1 cellular context compared by ENCODE assay signal in the genomic region with DNA sequence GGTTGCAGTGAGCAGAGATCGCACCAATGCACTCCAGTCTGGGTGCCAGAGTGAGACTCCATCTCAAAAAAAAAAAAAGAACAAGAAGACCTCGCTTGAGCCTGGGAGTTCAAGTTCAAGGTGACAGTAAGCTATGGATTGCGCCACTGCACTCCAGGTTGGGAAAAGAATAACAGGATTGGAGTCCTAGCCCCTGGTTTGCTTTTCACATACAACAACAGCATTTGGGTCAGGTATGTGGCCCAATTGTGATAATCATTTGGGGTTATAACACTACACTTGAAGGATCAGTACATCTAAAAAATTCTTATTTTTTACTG.
TF ChIP-seq lines count a peak whose summit lies in the region.

No MANE protein-coding gene starts in this region.

TF ChIP-seq in HepG2, 621 proteins besides CTCF, POLR2A, EP300 and RAD21 (continued from another document and continues in another):
- TF ChIP-seq, protein P1, sequence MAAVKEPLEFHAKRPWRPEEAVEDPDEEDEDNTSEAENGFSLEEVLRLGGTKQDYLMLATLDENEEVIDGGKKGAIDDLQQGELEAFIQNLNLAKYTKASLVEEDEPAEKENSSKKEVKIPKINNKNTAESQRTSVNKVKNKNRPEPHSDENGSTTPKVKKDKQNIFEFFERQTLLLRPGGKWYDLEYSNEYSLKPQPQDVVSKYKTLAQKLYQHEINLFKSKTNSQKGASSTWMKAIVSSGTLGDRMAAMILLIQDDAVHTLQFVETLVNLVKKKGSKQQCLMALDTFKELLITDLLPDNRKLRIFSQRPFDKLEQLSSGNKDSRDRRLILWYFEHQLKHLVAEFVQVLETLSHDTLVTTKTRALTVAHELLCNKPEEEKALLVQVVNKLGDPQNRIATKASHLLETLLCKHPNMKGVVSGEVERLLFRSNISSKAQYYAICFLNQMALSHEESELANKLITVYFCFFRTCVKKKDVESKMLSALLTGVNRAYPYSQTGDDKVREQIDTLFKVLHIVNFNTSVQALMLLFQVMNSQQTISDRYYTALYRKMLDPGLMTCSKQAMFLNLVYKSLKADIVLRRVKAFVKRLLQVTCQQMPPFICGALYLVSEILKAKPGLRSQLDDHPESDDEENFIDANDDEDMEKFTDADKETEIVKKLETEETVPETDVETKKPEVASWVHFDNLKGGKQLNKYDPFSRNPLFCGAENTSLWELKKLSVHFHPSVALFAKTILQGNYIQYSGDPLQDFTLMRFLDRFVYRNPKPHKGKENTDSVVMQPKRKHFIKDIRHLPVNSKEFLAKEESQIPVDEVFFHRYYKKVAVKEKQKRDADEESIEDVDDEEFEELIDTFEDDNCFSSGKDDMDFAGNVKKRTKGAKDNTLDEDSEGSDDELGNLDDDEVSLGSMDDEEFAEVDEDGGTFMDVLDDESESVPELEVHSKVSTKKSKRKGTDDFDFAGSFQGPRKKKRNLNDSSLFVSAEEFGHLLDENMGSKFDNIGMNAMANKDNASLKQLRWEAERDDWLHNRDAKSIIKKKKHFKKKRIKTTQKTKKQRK (IDR thresholded peaks at IDR 0.05; ENCODE audit: low read length), result no peak
- TF ChIP-seq, protein P2, sequence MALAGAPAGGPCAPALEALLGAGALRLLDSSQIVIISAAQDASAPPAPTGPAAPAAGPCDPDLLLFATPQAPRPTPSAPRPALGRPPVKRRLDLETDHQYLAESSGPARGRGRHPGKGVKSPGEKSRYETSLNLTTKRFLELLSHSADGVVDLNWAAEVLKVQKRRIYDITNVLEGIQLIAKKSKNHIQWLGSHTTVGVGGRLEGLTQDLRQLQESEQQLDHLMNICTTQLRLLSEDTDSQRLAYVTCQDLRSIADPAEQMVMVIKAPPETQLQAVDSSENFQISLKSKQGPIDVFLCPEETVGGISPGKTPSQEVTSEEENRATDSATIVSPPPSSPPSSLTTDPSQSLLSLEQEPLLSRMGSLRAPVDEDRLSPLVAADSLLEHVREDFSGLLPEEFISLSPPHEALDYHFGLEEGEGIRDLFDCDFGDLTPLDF (CRISPR knock-in tag; IDR thresholded peaks at IDR 0.05), result no peak
- TF ChIP-seq, protein P3, sequence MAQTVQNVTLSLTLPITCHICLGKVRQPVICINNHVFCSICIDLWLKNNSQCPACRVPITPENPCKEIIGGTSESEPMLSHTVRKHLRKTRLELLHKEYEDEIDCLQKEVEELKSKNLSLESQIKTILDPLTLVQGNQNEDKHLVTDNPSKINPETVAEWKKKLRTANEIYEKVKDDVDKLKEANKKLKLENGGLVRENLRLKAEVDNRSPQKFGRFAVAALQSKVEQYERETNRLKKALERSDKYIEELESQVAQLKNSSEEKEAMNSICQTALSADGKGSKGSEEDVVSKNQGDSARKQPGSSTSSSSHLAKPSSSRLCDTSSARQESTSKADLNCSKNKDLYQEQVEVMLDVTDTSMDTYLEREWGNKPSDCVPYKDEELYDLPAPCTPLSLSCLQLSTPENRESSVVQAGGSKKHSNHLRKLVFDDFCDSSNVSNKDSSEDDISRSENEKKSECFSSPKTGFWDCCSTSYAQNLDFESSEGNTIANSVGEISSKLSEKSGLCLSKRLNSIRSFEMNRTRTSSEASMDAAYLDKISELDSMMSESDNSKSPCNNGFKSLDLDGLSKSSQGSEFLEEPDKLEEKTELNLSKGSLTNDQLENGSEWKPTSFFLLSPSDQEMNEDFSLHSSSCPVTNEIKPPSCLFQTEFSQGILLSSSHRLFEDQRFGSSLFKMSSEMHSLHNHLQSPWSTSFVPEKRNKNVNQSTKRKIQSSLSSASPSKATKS (CRISPR knock-in tag; IDR thresholded peaks at IDR 0.05), result no peak
- TF ChIP-seq, protein P4, sequence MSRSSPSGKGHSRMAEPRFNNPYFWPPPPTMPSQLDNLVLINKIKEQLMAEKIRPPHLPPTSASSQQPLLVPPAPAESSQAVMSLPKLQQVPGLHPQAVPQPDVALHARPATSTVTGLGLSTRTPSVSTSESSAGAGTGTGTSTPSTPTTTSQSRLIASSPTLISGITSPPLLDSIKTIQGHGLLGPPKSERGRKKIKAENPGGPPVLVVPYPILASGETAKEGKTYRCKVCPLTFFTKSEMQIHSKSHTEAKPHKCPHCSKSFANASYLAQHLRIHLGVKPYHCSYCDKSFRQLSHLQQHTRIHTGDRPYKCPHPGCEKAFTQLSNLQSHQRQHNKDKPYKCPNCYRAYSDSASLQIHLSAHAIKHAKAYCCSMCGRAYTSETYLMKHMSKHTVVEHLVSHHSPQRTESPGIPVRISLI (CRISPR knock-in tag; IDR thresholded peaks at IDR 0.05; ENCODE audit: borderline replicate concordance), result peak; percentile 96
- TF ChIP-seq, protein P5, sequence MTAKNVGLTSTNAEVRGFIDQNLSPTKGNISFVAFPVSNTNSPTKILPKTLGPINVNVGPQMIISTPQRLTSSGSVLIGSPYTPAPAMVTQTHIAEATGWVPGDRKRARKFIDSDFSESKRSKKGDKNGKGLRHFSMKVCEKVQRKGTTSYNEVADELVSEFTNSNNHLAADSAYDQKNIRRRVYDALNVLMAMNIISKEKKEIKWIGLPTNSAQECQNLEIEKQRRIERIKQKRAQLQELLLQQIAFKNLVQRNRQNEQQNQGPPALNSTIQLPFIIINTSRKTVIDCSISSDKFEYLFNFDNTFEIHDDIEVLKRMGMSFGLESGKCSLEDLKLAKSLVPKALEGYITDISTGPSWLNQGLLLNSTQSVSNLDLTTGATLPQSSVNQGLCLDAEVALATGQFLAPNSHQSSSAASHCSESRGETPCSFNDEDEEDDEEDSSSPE (CRISPR knock-in tag; IDR thresholded peaks at IDR 0.05), result peak; percentile 31; the same call in 1 of the 2 replicates
- TF ChIP-seq FLYWCH1 (CRISPR knock-in tag; IDR thresholded peaks at IDR 0.05) (no peak), ZNF746 (CRISPR knock-in tag; IDR thresholded peaks at IDR 0.05) (0 out of 2 replicates have a peak, but pooled peaks have one; percentile 11), ZNF577 (CRISPR knock-in tag; IDR thresholded peaks at IDR 0.05; ENCODE audit: borderline replicate concordance, low read depth) (no peak), CBX2 (IDR thresholded peaks at IDR 0.05; ENCODE audit: low read depth, low read length) (no peak), CBX2 (CRISPR knock-in tag; IDR thresholded peaks at IDR 0.05; ENCODE audit: low read depth) (no peak), ZNF124 (CRISPR knock-in tag; IDR thresholded peaks at IDR 0.05) (no peak), HDAC2 (CRISPR knock-in tag; IDR thresholded peaks at IDR 0.05) (peak; percentile 63; the same call in 1 of the 2 replicates), MTA1 (CRISPR knock-in tag; IDR thresholded peaks at IDR 0.05; ENCODE audit: borderline replicate concordance) (no peak), FOXJ3 (CRISPR knock-in tag; IDR thresholded peaks at IDR 0.05; ENCODE audit: borderline replicate concordance) (no peak), NCOR1 (IDR thresholded peaks at IDR 0.05; ENCODE audit: borderline replicate concordance, low read length) (peak; percentile 93), KAT8 (CRISPR knock-in tag; IDR thresholded peaks at IDR 0.05) (peak; percentile 47; the same call in 1 of the 2 replicates), GATAD2A (CRISPR knock-in tag; IDR thresholded peaks at IDR 0.05) (peak; percentile 82), SOX6 (IDR thresholded peaks at IDR 0.05) (no peak), SOX6 (CRISPR knock-in tag; IDR thresholded peaks at IDR 0.05) (peak; percentile 65; the same call in 1 of the 2 replicates), ZNF781 (CRISPR knock-in tag; IDR thresholded peaks at IDR 0.05; ENCODE audit: borderline replicate concordance, not compliant biosample characterization) (no peak), ZNF335 (CRISPR knock-in tag; IDR thresholded peaks at IDR 0.05) (no peak; the same call in 1 of the 2 replicates), ISX (CRISPR knock-in tag; conservative IDR thresholded peaks at IDR 0.05) (no peak), REPIN1 (CRISPR knock-in tag; IDR thresholded peaks at IDR 0.05; ENCODE audit: borderline replicate concordance, low read depth) (peak; percentile 71; the same call in 1 of the 2 replicates)
- TF ChIP-seq, protein P6, sequence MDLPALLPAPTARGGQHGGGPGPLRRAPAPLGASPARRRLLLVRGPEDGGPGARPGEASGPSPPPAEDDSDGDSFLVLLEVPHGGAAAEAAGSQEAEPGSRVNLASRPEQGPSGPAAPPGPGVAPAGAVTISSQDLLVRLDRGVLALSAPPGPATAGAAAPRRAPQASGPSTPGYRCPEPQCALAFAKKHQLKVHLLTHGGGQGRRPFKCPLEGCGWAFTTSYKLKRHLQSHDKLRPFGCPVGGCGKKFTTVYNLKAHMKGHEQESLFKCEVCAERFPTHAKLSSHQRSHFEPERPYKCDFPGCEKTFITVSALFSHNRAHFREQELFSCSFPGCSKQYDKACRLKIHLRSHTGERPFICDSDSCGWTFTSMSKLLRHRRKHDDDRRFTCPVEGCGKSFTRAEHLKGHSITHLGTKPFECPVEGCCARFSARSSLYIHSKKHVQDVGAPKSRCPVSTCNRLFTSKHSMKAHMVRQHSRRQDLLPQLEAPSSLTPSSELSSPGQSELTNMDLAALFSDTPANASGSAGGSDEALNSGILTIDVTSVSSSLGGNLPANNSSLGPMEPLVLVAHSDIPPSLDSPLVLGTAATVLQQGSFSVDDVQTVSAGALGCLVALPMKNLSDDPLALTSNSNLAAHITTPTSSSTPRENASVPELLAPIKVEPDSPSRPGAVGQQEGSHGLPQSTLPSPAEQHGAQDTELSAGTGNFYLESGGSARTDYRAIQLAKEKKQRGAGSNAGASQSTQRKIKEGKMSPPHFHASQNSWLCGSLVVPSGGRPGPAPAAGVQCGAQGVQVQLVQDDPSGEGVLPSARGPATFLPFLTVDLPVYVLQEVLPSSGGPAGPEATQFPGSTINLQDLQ (CRISPR knock-in tag; IDR thresholded peaks at IDR 0.05), result no peak
- TF ChIP-seq, protein P7, sequence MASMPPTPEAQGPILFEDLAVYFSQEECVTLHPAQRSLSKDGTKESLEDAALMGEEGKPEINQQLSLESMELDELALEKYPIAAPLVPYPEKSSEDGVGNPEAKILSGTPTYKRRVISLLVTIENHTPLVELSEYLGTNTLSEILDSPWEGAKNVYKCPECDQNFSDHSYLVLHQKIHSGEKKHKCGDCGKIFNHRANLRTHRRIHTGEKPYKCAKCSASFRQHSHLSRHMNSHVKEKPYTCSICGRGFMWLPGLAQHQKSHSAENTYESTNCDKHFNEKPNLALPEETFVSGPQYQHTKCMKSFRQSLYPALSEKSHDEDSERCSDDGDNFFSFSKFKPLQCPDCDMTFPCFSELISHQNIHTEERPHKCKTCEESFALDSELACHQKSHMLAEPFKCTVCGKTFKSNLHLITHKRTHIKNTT (CRISPR knock-in tag; IDR thresholded peaks at IDR 0.05), result no peak
- TF ChIP-seq, protein P8, sequence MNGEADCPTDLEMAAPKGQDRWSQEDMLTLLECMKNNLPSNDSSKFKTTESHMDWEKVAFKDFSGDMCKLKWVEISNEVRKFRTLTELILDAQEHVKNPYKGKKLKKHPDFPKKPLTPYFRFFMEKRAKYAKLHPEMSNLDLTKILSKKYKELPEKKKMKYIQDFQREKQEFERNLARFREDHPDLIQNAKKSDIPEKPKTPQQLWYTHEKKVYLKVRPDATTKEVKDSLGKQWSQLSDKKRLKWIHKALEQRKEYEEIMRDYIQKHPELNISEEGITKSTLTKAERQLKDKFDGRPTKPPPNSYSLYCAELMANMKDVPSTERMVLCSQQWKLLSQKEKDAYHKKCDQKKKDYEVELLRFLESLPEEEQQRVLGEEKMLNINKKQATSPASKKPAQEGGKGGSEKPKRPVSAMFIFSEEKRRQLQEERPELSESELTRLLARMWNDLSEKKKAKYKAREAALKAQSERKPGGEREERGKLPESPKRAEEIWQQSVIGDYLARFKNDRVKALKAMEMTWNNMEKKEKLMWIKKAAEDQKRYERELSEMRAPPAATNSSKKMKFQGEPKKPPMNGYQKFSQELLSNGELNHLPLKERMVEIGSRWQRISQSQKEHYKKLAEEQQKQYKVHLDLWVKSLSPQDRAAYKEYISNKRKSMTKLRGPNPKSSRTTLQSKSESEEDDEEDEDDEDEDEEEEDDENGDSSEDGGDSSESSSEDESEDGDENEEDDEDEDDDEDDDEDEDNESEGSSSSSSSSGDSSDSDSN (CRISPR knock-in tag; IDR thresholded peaks at IDR 0.05), result no peak
- TF ChIP-seq, protein P9, sequence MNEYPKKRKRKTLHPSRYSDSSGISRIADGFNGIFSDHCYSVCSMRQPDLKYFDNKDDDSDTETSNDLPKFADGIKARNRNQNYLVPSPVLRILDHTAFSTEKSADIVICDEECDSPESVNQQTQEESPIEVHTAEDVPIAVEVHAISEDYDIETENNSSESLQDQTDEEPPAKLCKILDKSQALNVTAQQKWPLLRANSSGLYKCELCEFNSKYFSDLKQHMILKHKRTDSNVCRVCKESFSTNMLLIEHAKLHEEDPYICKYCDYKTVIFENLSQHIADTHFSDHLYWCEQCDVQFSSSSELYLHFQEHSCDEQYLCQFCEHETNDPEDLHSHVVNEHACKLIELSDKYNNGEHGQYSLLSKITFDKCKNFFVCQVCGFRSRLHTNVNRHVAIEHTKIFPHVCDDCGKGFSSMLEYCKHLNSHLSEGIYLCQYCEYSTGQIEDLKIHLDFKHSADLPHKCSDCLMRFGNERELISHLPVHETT (CRISPR knock-in tag; conservative IDR thresholded peaks at IDR 0.05), result peak; percentile 59; the same call in 1 of the 2 replicates
- TF ChIP-seq, protein P10, sequence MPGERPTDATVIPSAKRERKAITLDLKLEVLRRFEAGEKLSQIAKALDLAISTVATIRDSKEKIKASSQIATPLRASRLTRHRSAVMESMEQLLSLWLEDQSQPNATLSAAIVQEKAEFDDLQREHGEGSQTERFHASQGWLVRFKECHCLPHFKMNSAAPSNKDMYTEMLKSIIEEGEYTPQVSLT (CRISPR knock-in tag; IDR thresholded peaks at IDR 0.05; ENCODE audit: borderline replicate concordance, low read depth), result no peak
- TF ChIP-seq, protein P11, sequence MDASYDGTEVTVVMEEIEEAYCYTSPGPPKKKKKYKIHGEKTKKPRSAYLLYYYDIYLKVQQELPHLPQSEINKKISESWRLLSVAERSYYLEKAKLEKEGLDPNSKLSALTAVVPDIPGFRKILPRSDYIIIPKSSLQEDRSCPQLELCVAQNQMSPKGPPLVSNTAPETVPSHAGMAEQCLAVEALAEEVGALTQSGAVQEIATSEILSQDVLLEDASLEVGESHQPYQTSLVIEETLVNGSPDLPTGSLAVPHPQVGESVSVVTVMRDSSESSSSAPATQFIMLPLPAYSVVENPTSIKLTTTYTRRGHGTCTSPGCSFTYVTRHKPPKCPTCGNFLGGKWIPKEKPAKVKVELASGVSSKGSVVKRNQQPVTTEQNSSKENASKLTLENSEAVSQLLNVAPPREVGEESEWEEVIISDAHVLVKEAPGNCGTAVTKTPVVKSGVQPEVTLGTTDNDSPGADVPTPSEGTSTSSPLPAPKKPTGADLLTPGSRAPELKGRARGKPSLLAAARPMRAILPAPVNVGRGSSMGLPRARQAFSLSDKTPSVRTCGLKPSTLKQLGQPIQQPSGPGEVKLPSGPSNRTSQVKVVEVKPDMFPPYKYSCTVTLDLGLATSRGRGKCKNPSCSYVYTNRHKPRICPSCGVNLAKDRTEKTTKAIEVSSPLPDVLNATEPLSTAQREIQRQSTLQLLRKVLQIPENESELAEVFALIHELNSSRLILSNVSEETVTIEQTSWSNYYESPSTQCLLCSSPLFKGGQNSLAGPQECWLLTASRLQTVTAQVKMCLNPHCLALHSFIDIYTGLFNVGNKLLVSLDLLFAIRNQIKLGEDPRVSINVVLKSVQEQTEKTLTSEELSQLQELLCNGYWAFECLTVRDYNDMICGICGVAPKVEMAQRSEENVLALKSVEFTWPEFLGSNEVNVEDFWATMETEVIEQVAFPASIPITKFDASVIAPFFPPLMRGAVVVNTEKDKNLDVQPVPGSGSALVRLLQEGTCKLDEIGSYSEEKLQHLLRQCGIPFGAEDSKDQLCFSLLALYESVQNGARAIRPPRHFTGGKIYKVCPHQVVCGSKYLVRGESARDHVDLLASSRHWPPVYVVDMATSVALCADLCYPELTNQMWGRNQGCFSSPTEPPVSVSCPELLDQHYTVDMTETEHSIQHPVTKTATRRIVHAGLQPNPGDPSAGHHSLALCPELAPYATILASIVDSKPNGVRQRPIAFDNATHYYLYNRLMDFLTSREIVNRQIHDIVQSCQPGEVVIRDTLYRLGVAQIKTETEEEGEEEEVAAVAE (CRISPR knock-in tag; IDR thresholded peaks at IDR 0.05; ENCODE audit: borderline replicate concordance), result peak; percentile 55; the same call in 1 of the 2 replicates
